Comparison of ENCODE assay signal across 10 cellular contexts in the genomic region with DNA sequence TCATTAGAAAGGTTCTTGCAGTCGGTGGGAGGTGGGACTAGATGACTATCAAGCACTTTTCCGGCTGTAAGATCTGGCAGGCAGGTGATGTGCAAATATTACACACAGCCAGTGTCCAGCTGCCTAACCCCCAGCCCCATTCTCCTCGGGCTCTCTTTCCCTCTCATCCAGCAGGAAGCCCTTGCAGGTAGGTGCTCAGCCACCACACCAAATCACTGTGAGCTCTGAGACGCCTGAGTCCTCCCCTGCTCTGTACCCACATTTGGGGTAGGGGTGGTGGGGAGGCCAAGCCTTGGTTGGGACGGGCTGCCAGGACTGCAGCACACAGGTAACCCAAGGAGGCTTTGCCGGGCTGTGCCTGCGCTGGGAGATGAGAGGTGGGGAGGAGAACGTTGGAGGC. TPM values are rescaled to one million over a fixed set of nuclear protein-coding genes. Genes with fewer than 3 reads are reported as not detected.
DNase-seq lines count a peak whose midpoint lies in the region; ATAC-seq and TF ChIP-seq lines count a peak whose summit lies in the region.
"Had no signal": no experiment of that assay in that cellular context is flagged by ENCODE, and none has a peak within 500 bp of the region (broad histone marks: within the 10 kb centered on the region; RNA-seq: fewer than 3 reads in every experiment).

No MANE protein-coding gene starts in this region.

- no peak overlapping the region for H2BK15ac ChIP-seq in IMR-90 (ENCODE audit: low read depth, low read length)

- H3K27me3 Mint-ChIP-seq in activated CD4-positive, alpha-beta T cell treated with anti-CD3 and anti-CD28 coated beads, Interleukin-2, amount 10 ng/mL, durations not matched to agents 24 days and 14 days: peaks cover 32% of the 10 kb centered on the region
- peaks cover 16% of the 10 kb centered on the region for H3K27me3 Mint-ChIP-seq in endothelial cell (ENCODE audit: unreplicated experiment)

- CTCF ChIA-PET in IMR-90 (lab: Yijun Ruan, JAX): no interaction called here

- H3K9me3 ChIP-seq in IMR-90 (ENCODE audit: control insufficient read depth, insufficient read depth, low read length): no peaks in the 10 kb centered on the region
- H3K9me3 ChIP-seq in osteoblast (ENCODE audit: low read depth, low read length): no peaks in the 10 kb centered on the region

- no peaks in the 10 kb centered on the region for H3K9me3 Mint-ChIP-seq in activated CD4-positive, alpha-beta T cell treated with anti-CD3 and anti-CD28 coated beads, Interleukin-2, amount 10 ng/mL, durations not matched to agents 24 days and 14 days
- H3K9me3 Mint-ChIP-seq in endothelial cell (ENCODE audit: unreplicated experiment): no peaks in the 10 kb centered on the region

- dilution Hi-C loops in IMR-90 (cut with HindIII; ENCODE audit: low sequenced_read_pairs, unreplicated experiment): no loop called here

- DNase-seq in activated CD4-positive, alpha-beta T cell treated with anti-CD3 and anti-CD28 coated beads, Interleukin-2, amount 10 ng/mL, durations not matched to agents 24 days and 14 days: no peak
- no peak for DNase-seq in activated CD4-positive, alpha-beta T cell treated with anti-CD3 and anti-CD28 coated beads, Interleukin-2, amount 50 U/mL, for 1 hour
- no peak for DNase-seq in IMR-90
- no peak for DNase-seq in endothelial cell (ENCODE audit: low spot score)
- DNase-seq in osteoblast (ENCODE audit: insufficient read length, low spot score, missing footprints): peak; percentile 66
- DNase-seq in stimulated activated CD4-positive, alpha-beta T cell treated with anti-CD3 and anti-CD28 coated beads, Interleukin-1b, Interleukin-23, amount 100 ng/mL, for 48 hours: no peak
- no peak for DNase-seq in 8988T
- DNase-seq: GM23248 had no signal

- H3K4me1 ChIP-seq in IMR-90 (ENCODE audit: control insufficient read depth, insufficient read depth, low read length): peaks cover 3% of the 10 kb centered on the region
- peaks cover 8% of the 10 kb centered on the region for H3K4me1 ChIP-seq in osteoblast (ENCODE audit: insufficient read depth, low read length)

- no peak overlapping the region for H4K5ac ChIP-seq in IMR-90 (ENCODE audit: low read depth, low read length)

- intact Hi-C loops in activated CD4-positive, alpha-beta T cell treated with anti-CD3 and anti-CD28 coated beads, Interleukin-2, amount 10 ng/mL, durations not matched to agents 24 days and 14 days (cut with micrococcal nuclease): no loop called here
- intact Hi-C loops in IMR-90 (cut with micrococcal nuclease): no loop called here

- H3K9ac ChIP-seq in IMR-90 (ENCODE audit: low read depth, low read length): no peak overlapping the region
- H3K9ac ChIP-seq: GM23248 had no signal

- H2AFZ ChIP-seq in IMR-90 (replicated peaks; ENCODE audit: low read length, poor library complexity) (peak overlapping the region; percentile 27), osteoblast (ENCODE audit: low read length) (no peak overlapping the region)

- H3K27ac ChIP-seq in IMR-90 (ENCODE audit: insufficient read depth, low read length) (no peak overlapping the region), osteoblast (ENCODE audit: low read depth, low read length) (no peak overlapping the region)
- H3K27ac ChIP-seq: GM23248 had no signal

- peak overlapping the region; percentile 64 for H3K4me3 Mint-ChIP-seq in activated CD4-positive, alpha-beta T cell treated with anti-CD3 and anti-CD28 coated beads, Interleukin-2, amount 10 ng/mL, durations not matched to agents 24 days and 14 days
- peak overlapping the region; percentile 76 for H3K4me3 Mint-ChIP-seq in endothelial cell (ENCODE audit: unreplicated experiment)

- in situ Hi-C loops in IMR-90 (cut with MboI; ENCODE audit: low sequenced_read_pairs): no loop called here

- no peak overlapping the region for H3K18ac ChIP-seq in IMR-90 (ENCODE audit: low read depth, low read length)

- H2BK5ac ChIP-seq in IMR-90 (ENCODE audit: low read depth, low read length, poor library complexity, severe bottlenecking): no peak overlapping the region

- no peak overlapping the region for H3K27ac Mint-ChIP-seq in activated CD4-positive, alpha-beta T cell treated with anti-CD3 and anti-CD28 coated beads, Interleukin-2, amount 10 ng/mL, durations not matched to agents 24 days and 14 days
- no peak overlapping the region for H3K27ac Mint-ChIP-seq in endothelial cell (ENCODE audit: unreplicated experiment)

- no peak overlapping the region for H4K91ac ChIP-seq in IMR-90 (ENCODE audit: insufficient read depth, low read depth, low read length)

- no peak overlapping the region for H2BK120ac ChIP-seq in IMR-90 (ENCODE audit: low read depth, low read length)

- 71% methylated on average over 3 of the region's 8 CpGs; no CpG with 5 or more reads in 1 of the 2 experiments for WGBS in IMR-90 (ENCODE audit: extremely low coverage in 2 of 2, insufficient read length in 1 of 2), 2 experiments

- no peaks in the 10 kb centered on the region for H3K36me3 Mint-ChIP-seq in activated CD4-positive, alpha-beta T cell treated with anti-CD3 and anti-CD28 coated beads, Interleukin-2, amount 10 ng/mL, durations not matched to agents 24 days and 14 days (ENCODE audit: low read depth)
- H3K36me3 Mint-ChIP-seq in endothelial cell (ENCODE audit: low read depth, unreplicated experiment): peaks cover 20% of the 10 kb centered on the region

- no peak overlapping the region for H3K14ac ChIP-seq in IMR-90 (replicated peaks; ENCODE audit: low read depth, low read length)

- TF ChIP-seq CTCF in IMR-90 (conservative IDR thresholded peaks at IDR 0.05; ENCODE audit: low read depth, low read length) (no peak), endothelial cell (IDR thresholded peaks at IDR 0.05; ENCODE audit: unreplicated experiment) (no peak), osteoblast (IDR thresholded peaks at IDR 0.05; ENCODE audit: extremely low read depth, low read depth, low read length) (no peak)

- H3K36me3 ChIP-seq in IMR-90 (ENCODE audit: control insufficient read depth, insufficient read depth, low read length) (no peaks in the 10 kb centered on the region), osteoblast (ENCODE audit: insufficient read depth, low read length) (no peaks in the 10 kb centered on the region)

- H3K4me1 Mint-ChIP-seq in activated CD4-positive, alpha-beta T cell treated with anti-CD3 and anti-CD28 coated beads, Interleukin-2, amount 10 ng/mL, durations not matched to agents 24 days and 14 days: peaks cover 5% of the 10 kb centered on the region
- H3K4me1 Mint-ChIP-seq in endothelial cell (ENCODE audit: unreplicated experiment): peaks cover 25% of the 10 kb centered on the region

- no peak for ATAC-seq in IMR-90 (ENCODE audit: low read depth)
- no peak for ATAC-seq in GM21825 (IDR thresholded peaks at IDR 0.05; ENCODE audit: unreplicated experiment)

- H2AK9ac ChIP-seq in IMR-90 (replicated peaks; ENCODE audit: low read depth, low read length, poor library complexity): no peak overlapping the region

- BruUV-seq in IMR-90 (replicated peaks; lab: Mats Ljungman, UMichigan): no TSS peak

- no peak overlapping the region for H3K56ac ChIP-seq in IMR-90 (ENCODE audit: extremely low read depth, insufficient read depth, low read length)

- peaks cover 53% of the 10 kb centered on the region for H3K27me3 ChIP-seq in IMR-90 (ENCODE audit: control insufficient read depth, insufficient read depth, low read length)
- peaks cover 35% of the 10 kb centered on the region for H3K27me3 ChIP-seq in osteoblast (ENCODE audit: insufficient read depth, low read length)

- POLR2A ChIA-PET in IMR-90 (lab: Charles Lee; ENCODE audit: unreplicated experiment): no interaction called here

- H4K8ac ChIP-seq in IMR-90 (ENCODE audit: low read depth in 2 of 2, low read length in 2 of 2): no peak overlapping the region

- no peak overlapping the region for H2AK5ac ChIP-seq in IMR-90 (ENCODE audit: low read depth, low read length)

- no peaks in the 10 kb centered on the region for H3K79me2 ChIP-seq in osteoblast (ENCODE audit: insufficient read depth, low read length)

- no peak for TF ChIP-seq POLR2A in IMR-90 (IDR thresholded peaks at IDR 0.05; ENCODE audit: low read depth, low read length)

- H3K9me1 ChIP-seq in IMR-90 (ENCODE audit: insufficient read depth, low read length): no peaks in the 10 kb centered on the region

- no peak overlapping the region for H3K23ac ChIP-seq in IMR-90 (ENCODE audit: low read depth, low read length)

- H4K20me1 ChIP-seq in IMR-90 (ENCODE audit: insufficient read depth, low read length): no peaks in the 10 kb centered on the region
- no peaks in the 10 kb centered on the region for H4K20me1 ChIP-seq in osteoblast (ENCODE audit: insufficient read depth, low read length)

- no peak overlapping the region for H2BK20ac ChIP-seq in IMR-90 (ENCODE audit: low read depth, low read length)

- no peak overlapping the region for H3K4me3 ChIP-seq in IMR-90 (ENCODE audit: insufficient read depth, low read depth, low read length)
- H3K4me3 ChIP-seq in osteoblast (ENCODE audit: insufficient read depth, low read length): no peak overlapping the region

- H3K4me2 ChIP-seq in IMR-90 (ENCODE audit: low read depth, low read length) (no peak overlapping the region), osteoblast (ENCODE audit: insufficient read depth, low read length) (no peak overlapping the region)

- no peak for TF ChIP-seq RAD21 in IMR-90 (IDR thresholded peaks at IDR 0.05; ENCODE audit: low read length)

- H3K79me1 ChIP-seq in IMR-90 (ENCODE audit: low read depth in 1 of 2, low read length in 2 of 2): no peaks in the 10 kb centered on the region

- no peak overlapping the region for H3K4ac ChIP-seq in IMR-90 (ENCODE audit: low read depth, low read length)

RNA-seq across cellular contexts. Expression of a gene that starts 0.6 kb away (rescaled TPM):
- not detected in 2 replicates for total RNA-seq in activated CD4-positive, alpha-beta T cell treated with anti-CD3 and anti-CD28 coated beads, Interleukin-2, amount 10 ng/mL, durations not matched to agents 24 days and 14 days
- not detected in 2 replicates for total RNA-seq in IMR-90 (2012; rRNA removed)
- not detected in 2 replicates for polyA plus RNA-seq in IMR-90 (2012; rRNA removed)
- polyA plus RNA-seq in IMR-90 (2012; cell fraction: cytosol; rRNA removed): 0.23 TPM in 1 of 2 replicates, not detected in the other
- polyA plus RNA-seq in IMR-90 (2012; cell fraction: nucleus; rRNA removed; ENCODE audit: low replicate concordance): 0.11 TPM in 1 of 2 replicates, not detected in the other
- total RNA-seq in endothelial cell (ENCODE audit: unreplicated experiment): 9.7 TPM
- 0.29 and 0.36 TPM in 2 replicates for total RNA-seq in osteoblast
- total RNA-seq: GM23248; T-helper 1 cell treated with Interleukin-12 subunit alpha and Interleukin-12 subunit beta and Interleukin-4 antibody, amounts not matched to agents 30 ng/mL and 1 ng/mL, for 36 hours had no signal

RNA-seq across cellular contexts. Expression of a gene that starts 3.7 kb away (rescaled TPM):
- total RNA-seq in activated CD4-positive, alpha-beta T cell treated with anti-CD3 and anti-CD28 coated beads, Interleukin-2, amount 10 ng/mL, durations not matched to agents 24 days and 14 days: not detected in 2 replicates
- not detected in 2 replicates for total RNA-seq in IMR-90 (2012; rRNA removed)
- polyA plus RNA-seq in IMR-90 (2012; rRNA removed): not detected in 2 replicates
- not detected in 2 replicates for polyA plus RNA-seq in IMR-90 (2012; cell fraction: cytosol; rRNA removed)
- polyA plus RNA-seq in IMR-90 (2012; cell fraction: nucleus; rRNA removed; ENCODE audit: low replicate concordance): not detected in 2 replicates
- not detected for total RNA-seq in endothelial cell (ENCODE audit: unreplicated experiment)
- total RNA-seq in osteoblast: not detected in 2 replicates
- total RNA-seq: GM23248; T-helper 1 cell treated with Interleukin-12 subunit alpha and Interleukin-12 subunit beta and Interleukin-4 antibody, amounts not matched to agents 30 ng/mL and 1 ng/mL, for 36 hours had no signal
- polyA plus RNA-seq: GM23248 had no signal

RNA-seq across cellular contexts. Expression of a gene that starts 30.0 kb away (rescaled TPM):
- 2.0 and 2.7 TPM in 2 replicates for total RNA-seq in activated CD4-positive, alpha-beta T cell treated with anti-CD3 and anti-CD28 coated beads, Interleukin-2, amount 10 ng/mL, durations not matched to agents 24 days and 14 days
- total RNA-seq in IMR-90 (2012; rRNA removed) (under 0.01 and 0.36 TPM in 2 replicates), endothelial cell (ENCODE audit: unreplicated experiment) (0.72 TPM), osteoblast (0.29 and 0.72 TPM in 2 replicates)
- 0.79 and 1.2 TPM in 2 replicates for polyA plus RNA-seq in IMR-90 (2012; rRNA removed)
- polyA plus RNA-seq in IMR-90 (2012; cell fraction: cytosol; rRNA removed): 0.41 and 0.69 TPM in 2 replicates
- 4.5 and 11.7 TPM in 2 replicates for polyA plus RNA-seq in IMR-90 (2012; cell fraction: nucleus; rRNA removed; ENCODE audit: low replicate concordance)
